Comparison of ENCODE assay signal across 15 cellular contexts in genomic region chr14:79631276-79631675, GRCh38.
DNase-seq lines count a peak whose midpoint lies in the region; ATAC-seq and TF ChIP-seq lines count a peak whose summit lies in the region.
"Had no signal": no experiment of that assay in that cellular context is flagged by ENCODE, and none has a peak within 500 bp of the region (broad histone marks: within the 10 kb centered on the region; RNA-seq: fewer than 3 reads in every experiment).

No MANE protein-coding gene starts in this region.

- H2BK15ac ChIP-seq in mesendoderm (replicated peaks; ENCODE audit: low read depth): no peak overlapping the region

- POLR2A ChIA-PET in WTC11 (lab: Charles Lee): interaction anchor here (0.6 kb wide), 1 partner anchor 269 kb away, joined by 3 read pairs; no protein-coding TSS in a partner anchor

- TF ChIP-seq CTCF in BE2C (IDR thresholded peaks at IDR 0.05; ENCODE audit: low read depth, low read length) (no peak), WTC11 (IDR thresholded peaks at IDR 0.05) (0 out of 2 replicates have a peak, but pooled peaks have one; percentile 17)

- H3K79me1 ChIP-seq in mesendoderm (ENCODE audit: low read length): no peaks in the 10 kb centered on the region

- H3K27me3 ChIP-seq in BE2C (no peaks in the 10 kb centered on the region), mesendoderm (ENCODE audit: insufficient read depth, low read length, poor library complexity) (no peaks in the 10 kb centered on the region)
- H3K27me3 ChIP-seq: BLaER1 treated with 17β-estradiol and CSF1 and Interleukin-3, amounts not matched to agents 10 nM and 100 nM had no signal

- H3K4ac ChIP-seq in mesendoderm (ENCODE audit: low read depth, low read length): no peak overlapping the region

- no peak overlapping the region for H2BK5ac ChIP-seq in mesendoderm (ENCODE audit: low read length)

- H3K4me1 ChIP-seq in BE2C (no peaks in the 10 kb centered on the region), mesendoderm (ENCODE audit: control insufficient read depth, low read depth, low read length) (no peaks in the 10 kb centered on the region)
- H3K4me1 ChIP-seq: BLaER1 treated with 17β-estradiol and CSF1 and Interleukin-3, amounts not matched to agents 10 nM and 100 nM had no signal

- no peak overlapping the region for H3K56ac ChIP-seq in mesendoderm (ENCODE audit: low read length)

- H3K36me3 Mint-ChIP-seq in WTC11: peaks cover 10% of the 10 kb centered on the region
- H3K36me3 Mint-ChIP-seq: CD8-positive, alpha-beta memory T cell had no signal

- no peak overlapping the region for H2BK120ac ChIP-seq in mesendoderm (ENCODE audit: low read depth, low read length)

- H3K9me3 Mint-ChIP-seq in WTC11: peaks cover 40% of the 10 kb centered on the region

- no peak overlapping the region for H2AK5ac ChIP-seq in mesendoderm (ENCODE audit: low read length)

- no peaks in the 10 kb centered on the region for H3K36me3 ChIP-seq in BE2C
- H3K36me3 ChIP-seq in mesendoderm (ENCODE audit: control insufficient read depth, insufficient read depth, low read length): no peaks in the 10 kb centered on the region
- H3K36me3 ChIP-seq: BLaER1 treated with 17β-estradiol and CSF1 and Interleukin-3, amounts not matched to agents 10 nM and 100 nM had no signal

- no peak overlapping the region for H3K4me2 ChIP-seq in mesendoderm (ENCODE audit: low read length)
- H3K4me2 ChIP-seq: A549; BLaER1 treated with 17β-estradiol and CSF1 and Interleukin-3, amounts not matched to agents 10 nM and 100 nM had no signal

- no peak overlapping the region for H3K4me3 Mint-ChIP-seq in WTC11
- H3K4me3 Mint-ChIP-seq: CD8-positive, alpha-beta memory T cell had no signal

- H3K27me3 Mint-ChIP-seq in WTC11 (ENCODE audit: low read depth): no peaks in the 10 kb centered on the region
- H3K27me3 Mint-ChIP-seq: CD8-positive, alpha-beta memory T cell had no signal

- H3K27ac Mint-ChIP-seq in WTC11: no peak overlapping the region
- H3K27ac Mint-ChIP-seq: CD8-positive, alpha-beta memory T cell had no signal

- CTCF ChIA-PET in WTC11 (lab: Charles Lee): interaction anchor here (1.2 to 1.5 kb wide), 2 partner anchors 540 to 698 kb away, joined by 4 to 6 read pairs; no protein-coding TSS in a partner anchor

- no peak overlapping the region for H4K8ac ChIP-seq in mesendoderm (ENCODE audit: low read depth, low read length)

- H3K4me3 ChIP-seq in BE2C (ENCODE audit: low read depth, low read length) (no peak overlapping the region), mesendoderm (ENCODE audit: low read length) (no peak overlapping the region)
- H3K4me3 ChIP-seq: A549; BLaER1 treated with 17β-estradiol and CSF1 and Interleukin-3, amounts not matched to agents 10 nM and 100 nM; K562 had no signal

- WGBS in mesendoderm (ENCODE audit: extremely low coverage, insufficient coverage, low lambda C conversion rate): no CpG with 5 or more reads among the region's 25 CpGs

- peak; percentile 7 for DNase-seq in BE2C
- peak; percentile 4 for DNase-seq in H4 (ENCODE audit: low spot score)
- peak; percentile 73 for DNase-seq in WTC11 (ENCODE audit: low spot score)
- peak; percentile 20 for DNase-seq in mesendoderm
- DNase-seq in activated CD4-positive, alpha-beta T cell treated with anti-CD3 and anti-CD28 coated beads for 1 hour: no peak
- DNase-seq in putamen (ENCODE audit: low spot score): no peak
- DNase-seq: NCI-H1105 treated with DMSO at 0.1 percent for 48 hours, NCI-H1694 treated with DMSO at 0.1 percent for 48 hours, NCI-H510A, NCI-H82 had no signal

- no peak overlapping the region for H3K27ac ChIP-seq in mesendoderm (ENCODE audit: low read depth, low read length)
- H3K27ac ChIP-seq: BLaER1 treated with 17β-estradiol and CSF1 and Interleukin-3, amounts not matched to agents 10 nM and 100 nM had no signal

- H3K79me2 ChIP-seq in mesendoderm (ENCODE audit: control insufficient read depth, insufficient read depth, low read length): no peaks in the 10 kb centered on the region

- no peaks in the 10 kb centered on the region for H3K9me3 ChIP-seq in BE2C
- H3K9me3 ChIP-seq: A549 had no signal

- H3K4me1 Mint-ChIP-seq in WTC11: peaks cover 4% of the 10 kb centered on the region; the same call in 1 of the 2 replicates
- H3K4me1 Mint-ChIP-seq: CD8-positive, alpha-beta memory T cell had no signal

- H4K5ac ChIP-seq in mesendoderm (ENCODE audit: low read length): no peak overlapping the region

- no peak overlapping the region for H3K23ac ChIP-seq in mesendoderm (ENCODE audit: low read length)

- H3K9ac ChIP-seq in mesendoderm (ENCODE audit: low read length): no peak overlapping the region
- H3K9ac ChIP-seq: BLaER1 treated with 17β-estradiol and CSF1 and Interleukin-3, amounts not matched to agents 10 nM and 100 nM had no signal

- peak; percentile 99 for ATAC-seq in WTC11
- no peak for ATAC-seq in GM18511 (IDR thresholded peaks at IDR 0.05; ENCODE audit: unreplicated experiment)
- ATAC-seq: K562 had no signal

- H3K18ac ChIP-seq in mesendoderm (ENCODE audit: low read length): peak overlapping the region; percentile 42

TF ChIP-seq in WTC11, 78 proteins besides CTCF, POLR2A, EP300 and RAD21:
- TF ChIP-seq MAX (CRISPR knock-in tag; IDR thresholded peaks at IDR 0.05): 0 out of 2 replicates have a peak, but pooled peaks have one; percentile 20
- 0 out of 2 replicates have a peak, but pooled peaks have one; percentile 34 for TF ChIP-seq KAT7 (CRISPR knock-in tag; IDR thresholded peaks at IDR 0.05; ENCODE audit: borderline replicate concordance)
- TF ChIP-seq STAT6 (CRISPR knock-in tag; conservative IDR thresholded peaks at IDR 0.05; ENCODE audit: low read depth): no peak
- no peak for TF ChIP-seq USF2 (CRISPR knock-in tag; IDR thresholded peaks at IDR 0.05)
- TF ChIP-seq SMAD4 (CRISPR knock-in tag; IDR thresholded peaks at IDR 0.05): no peak

Comparison
In these comparisons a context has a peak if more than half of its experiments do, and no peak if none do; other contexts are left out.
1. DNase-seq: peak in BE2C (single experiment), H4 (single experiment), WTC11 (single experiment) and mesendoderm (single experiment); none in activated CD4-positive, alpha-beta T cell treated with anti-CD3 and anti-CD28 coated beads for 1 hour (single experiment) and putamen (single experiment).